9 cellular contexts compared by ENCODE assay signal in genomic region chr22:33088418-33088817, GRCh38. TPM values are rescaled to one million over a fixed set of nuclear protein-coding genes. Genes with fewer than 3 reads are reported as not detected.
"Had no signal": no experiment of that assay in that cellular context is flagged by ENCODE, and none has a peak within 500 bp of the region (broad histone marks: within the 10 kb centered on the region; RNA-seq: fewer than 3 reads in every experiment).

No MANE protein-coding gene starts in this region.

- H3K4me2 ChIP-seq: GM23338 had no signal

- FAIRE-seq: H1, H54, HTR-8/SVneo, K562 had no signal

- DNase-seq: H9, HCEC 1CT, IMR-90 had no signal

- H3K4me3 ChIP-seq: GM23338, K562 had no signal

- H2AFZ ChIP-seq: GM23338 had no signal

- ATAC-seq: GM23338, K562 had no signal

RNA-seq across cellular contexts. Expression of gene SYN3, which starts 30.2 kb away (rescaled TPM):
- total RNA-seq: HT-29, IMR-90 had no signal
